Comparison of ENCODE assay signal across 6 cellular contexts in the genomic region with DNA sequence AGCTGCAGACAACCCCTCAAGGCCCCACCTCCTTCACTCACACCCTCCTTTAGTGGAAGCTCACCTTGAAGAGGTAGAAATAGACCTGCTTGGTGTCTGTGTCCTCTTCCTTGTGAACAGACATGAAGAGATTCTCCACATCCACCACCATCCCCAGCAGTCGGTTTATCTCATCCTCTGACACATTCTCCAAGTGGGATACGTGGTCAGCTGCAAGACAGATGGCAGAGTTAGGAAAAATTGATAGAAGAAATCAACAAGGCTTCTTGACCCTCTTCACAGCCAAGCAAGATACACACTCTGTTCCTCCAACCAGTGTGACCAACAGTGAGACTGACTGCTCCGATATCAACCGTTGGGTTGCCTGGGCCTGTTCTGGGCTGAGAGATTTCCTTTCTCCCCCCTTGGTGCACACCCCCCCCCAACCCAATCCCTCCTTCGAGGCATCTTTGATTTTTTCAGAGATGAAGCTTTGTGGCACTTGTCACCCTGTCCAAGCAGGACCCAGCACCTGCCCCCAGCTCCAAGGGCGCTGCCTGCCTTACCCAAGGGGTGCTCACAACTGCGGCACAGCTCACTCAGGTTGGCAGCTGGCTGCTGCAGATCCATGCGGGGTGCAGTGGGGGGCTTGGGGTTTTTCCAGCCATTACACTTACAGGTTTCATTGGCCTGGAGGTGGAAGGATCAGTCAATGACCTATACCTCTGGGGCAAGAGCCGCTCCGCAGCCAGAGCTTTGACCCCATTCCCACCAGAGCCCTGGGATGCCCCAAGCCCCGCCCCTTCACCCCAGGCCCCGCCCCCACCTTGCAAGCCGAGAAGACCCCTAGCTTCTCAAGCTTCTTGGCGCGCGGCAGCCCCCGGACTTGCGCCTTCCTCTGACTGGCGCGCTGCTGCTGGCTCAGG. TPM values are rescaled to one million over a fixed set of nuclear protein-coding genes. Genes with fewer than 3 reads are reported as not detected.
DNase-seq lines count a peak whose midpoint lies in the region; ATAC-seq, FAIRE-seq and TF ChIP-seq lines count a peak whose summit lies in the region.

No MANE protein-coding gene starts in this region.

- H3K36me3 ChIP-seq in keratinocyte (ENCODE audit: control insufficient read depth in 2 of 2, extremely low read depth in 1 of 2, insufficient read depth in 2 of 2, low read length in 2 of 2): peaks cover 16 to 29% of the 10 kb centered on the region in 2 experiments

- H2AFZ ChIP-seq in keratinocyte (ENCODE audit: control insufficient read depth, low read length): no peak overlapping the region

- DNase-seq in GM20000 (ENCODE audit: low spot score) (peak; percentile 65), keratinocyte (ENCODE audit: low read depth, low spot score) (no peak), islet precursor cell (no peak)
- DNase-seq in effector CD4-positive, alpha-beta T cell: no peak

- peaks cover 23% of the 10 kb centered on the region for H3K4me1 ChIP-seq in keratinocyte (ENCODE audit: control insufficient read depth, extremely low read depth, insufficient read depth, low read length)

- H3K4me2 ChIP-seq in keratinocyte (ENCODE audit: control insufficient read depth, extremely low read depth, insufficient read depth, low read depth, low read length): peak overlapping the region; percentile 88

- no peaks in the 10 kb centered on the region for H3K9me3 ChIP-seq in keratinocyte (ENCODE audit: control insufficient read depth, low read depth, low read length)

- FAIRE-seq in keratinocyte (lab: Jason Lieb, UNC): peak; percentile 69

- ATAC-seq in GM19328 (IDR thresholded peaks at IDR 0.05; ENCODE audit: unreplicated experiment): no peak

- H3K79me2 ChIP-seq in keratinocyte (ENCODE audit: control insufficient read depth, insufficient read depth, low read length): peaks cover 3% of the 10 kb centered on the region

- no peaks in the 10 kb centered on the region for H3K9me1 ChIP-seq in keratinocyte (ENCODE audit: control insufficient read depth, extremely low read depth, insufficient read depth, low read length)

- no peaks in the 10 kb centered on the region for H4K20me1 ChIP-seq in keratinocyte (ENCODE audit: control insufficient read depth, extremely low read depth, insufficient read depth, low read length)

- TF ChIP-seq CTCF in GM20000 (IDR thresholded peaks at IDR 0.05; ENCODE audit: extremely low read depth, missing control alignments) (no peak), VCaP (conservative IDR thresholded peaks at IDR 0.05) (no peak), keratinocyte (optimal IDR thresholded peaks at IDR 0.05 in 1 of 3, IDR thresholded peaks at IDR 0.05 in 1 of 3, conservative IDR thresholded peaks at IDR 0.05 in 1 of 3; ENCODE audit: extremely low read depth in 1 of 3, insufficient read depth in 2 of 3, low read length in 3 of 3) (no peak)

- H3K27me3 ChIP-seq in keratinocyte (ENCODE audit: control insufficient read depth, extremely low read depth, insufficient read depth, low read length): no peaks in the 10 kb centered on the region

- dilution Hi-C loops in keratinocyte (cut with MboI; ENCODE audit: extremely low pct_ligation_motif_present, low sequenced_read_pairs): no loop called here

- H3K4me3 ChIP-seq in keratinocyte (ENCODE audit: control insufficient read depth in 2 of 3, extremely low read depth in 1 of 3, insufficient read depth in 2 of 3, low read depth in 1 of 3, low read length in 3 of 3): peak overlapping the region; percentile 67 to 75 (median 68)

- peak overlapping the region; percentile 29 for H3K9ac ChIP-seq in keratinocyte (ENCODE audit: control insufficient read depth, extremely low read depth, insufficient read depth, low read length)

- H3K27ac ChIP-seq in VCaP: peak overlapping the region; percentile 78; the same call in 1 of the 2 replicates
- no peak overlapping the region for H3K27ac ChIP-seq in keratinocyte (ENCODE audit: control insufficient read depth, insufficient read depth, low read length)

RNA-seq across cellular contexts. Expression of a gene that starts 0.8 kb away (rescaled TPM):
- 26.1 to 42.0 TPM (median 28.2 TPM) in 3 replicates for polyA plus RNA-seq in keratinocyte
- polyA plus RNA-seq in keratinocyte (2011; ENCODE audit: low read depth): 13.2 TPM
- 11.7 and 16.6 TPM in 2 replicates for polyA plus RNA-seq in keratinocyte (2011; cell fraction: cytosol; rRNA removed)
- polyA plus RNA-seq in keratinocyte (2011; cell fraction: nucleus; rRNA removed): 132 and 177 TPM in 2 replicates
- polyA plus RNA-seq in keratinocyte (2012; ENCODE audit: low replicate concordance): 23.6 and 33.2 TPM in 2 replicates
- polyA minus RNA-seq in keratinocyte: 22.0 to 38.4 TPM (median 22.8 TPM) in 3 replicates
- 18.4 TPM for polyA minus RNA-seq in keratinocyte (2011; cell fraction: cytosol; rRNA and poly(A)+ RNA removed)
- polyA minus RNA-seq in keratinocyte (2011; cell fraction: nucleus; rRNA and poly(A)+ RNA removed): 18.3 and 22.7 TPM in 2 replicates

RNA-seq across cellular contexts. Expression of a gene that starts 2.2 kb away (rescaled TPM):
- 0.03 TPM in 1 of 3 replicates, not detected in the others for polyA plus RNA-seq in keratinocyte
- polyA plus RNA-seq in keratinocyte (2011; ENCODE audit: low read depth): not detected
- not detected in 2 replicates for polyA plus RNA-seq in keratinocyte (2011; cell fraction: cytosol; rRNA removed)
- not detected in 2 replicates for polyA plus RNA-seq in keratinocyte (2011; cell fraction: nucleus; rRNA removed)
- polyA plus RNA-seq in keratinocyte (2012; ENCODE audit: low replicate concordance): 0.16 and 0.18 TPM in 2 replicates
- polyA minus RNA-seq in keratinocyte: not detected in 3 replicates
- not detected for polyA minus RNA-seq in keratinocyte (2011; cell fraction: cytosol; rRNA and poly(A)+ RNA removed)
- not detected in 2 replicates for polyA minus RNA-seq in keratinocyte (2011; cell fraction: nucleus; rRNA and poly(A)+ RNA removed)

RNA-seq across cellular contexts. Expression of a gene that starts 7.9 kb away (rescaled TPM):
- polyA plus RNA-seq in keratinocyte: 5.2 to 8.8 TPM (median 6.1 TPM) in 3 replicates
- polyA plus RNA-seq in keratinocyte (2011; ENCODE audit: low read depth): 2.0 TPM
- polyA plus RNA-seq in keratinocyte (2011; cell fraction: cytosol; rRNA removed): 2.4 and 3.5 TPM in 2 replicates
- 12.3 and 14.9 TPM in 2 replicates for polyA plus RNA-seq in keratinocyte (2011; cell fraction: nucleus; rRNA removed)
- polyA plus RNA-seq in keratinocyte (2012; ENCODE audit: low replicate concordance): 3.8 and 7.1 TPM in 2 replicates
- polyA minus RNA-seq in keratinocyte: 5.2 to 13.9 TPM (median 9.6 TPM) in 3 replicates
- 6.3 TPM for polyA minus RNA-seq in keratinocyte (2011; cell fraction: cytosol; rRNA and poly(A)+ RNA removed)
- 4.4 and 5.7 TPM in 2 replicates for polyA minus RNA-seq in keratinocyte (2011; cell fraction: nucleus; rRNA and poly(A)+ RNA removed)

RNA-seq across cellular contexts. Expression of a gene that starts 22.1 kb away (rescaled TPM):
- polyA plus RNA-seq in keratinocyte: 0.03 to 0.13 TPM (median 0.09 TPM) in 3 replicates
- polyA plus RNA-seq in keratinocyte (2011; ENCODE audit: low read depth): 0.10 TPM
- 0.10 TPM in 2 replicates for polyA plus RNA-seq in keratinocyte (2011; cell fraction: cytosol; rRNA removed)
- polyA plus RNA-seq in keratinocyte (2011; cell fraction: nucleus; rRNA removed): 0.14 and 0.52 TPM in 2 replicates
- polyA plus RNA-seq in keratinocyte (2012; ENCODE audit: low replicate concordance): 0.17 TPM in 1 of 2 replicates, not detected in the other
- polyA minus RNA-seq in keratinocyte: 0.07 TPM in 1 of 3 replicates, not detected in the others
- not detected for polyA minus RNA-seq in keratinocyte (2011; cell fraction: cytosol; rRNA and poly(A)+ RNA removed)
- not detected in 2 replicates for polyA minus RNA-seq in keratinocyte (2011; cell fraction: nucleus; rRNA and poly(A)+ RNA removed)

RNA-seq across cellular contexts. Expression of a gene that starts 34.4 kb away (rescaled TPM):
- 162 to 205 TPM (median 190 TPM) in 3 replicates for polyA plus RNA-seq in keratinocyte
- polyA plus RNA-seq in keratinocyte (2011; ENCODE audit: low read depth): 39.1 TPM
- 175 and 251 TPM in 2 replicates for polyA plus RNA-seq in keratinocyte (2011; cell fraction: cytosol; rRNA removed)
- polyA plus RNA-seq in keratinocyte (2011; cell fraction: nucleus; rRNA removed): 119 and 154 TPM in 2 replicates
- 93.5 and 168 TPM in 2 replicates for polyA plus RNA-seq in keratinocyte (2012; ENCODE audit: low replicate concordance)
- polyA minus RNA-seq in keratinocyte: 92.2 to 195 TPM (median 110 TPM) in 3 replicates
- polyA minus RNA-seq in keratinocyte (2011; cell fraction: cytosol; rRNA and poly(A)+ RNA removed): 108 TPM
- 31.3 and 35.6 TPM in 2 replicates for polyA minus RNA-seq in keratinocyte (2011; cell fraction: nucleus; rRNA and poly(A)+ RNA removed)
